ENCODE assay signal across 1 cellular context in the genomic region with DNA sequence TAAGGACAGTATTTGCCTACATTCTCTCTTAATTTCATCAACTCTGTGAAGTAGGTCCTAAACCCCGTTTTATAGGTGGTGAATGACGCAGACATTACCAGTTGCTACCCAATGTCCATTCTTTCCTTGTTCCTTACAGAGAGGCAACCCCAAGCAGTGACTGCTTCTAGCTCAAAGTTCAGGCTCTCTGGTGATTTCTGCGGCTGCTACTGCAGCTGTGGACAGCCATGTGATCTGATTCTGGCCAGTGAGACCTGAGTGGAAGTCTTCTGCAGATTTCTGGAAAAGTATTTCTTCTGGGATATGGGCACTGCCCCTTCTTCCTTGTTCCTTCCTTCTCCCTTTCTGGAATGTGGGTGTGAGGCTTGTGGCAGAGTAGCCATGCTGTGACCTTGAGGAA.
TF ChIP-seq lines count a peak whose summit lies in the region.

No MANE protein-coding gene starts in this region.

TF ChIP-seq in IMR-90, 13 proteins besides CTCF, POLR2A, EP300 and RAD21 (continued from another document):
- TF ChIP-seq, protein P1, sequence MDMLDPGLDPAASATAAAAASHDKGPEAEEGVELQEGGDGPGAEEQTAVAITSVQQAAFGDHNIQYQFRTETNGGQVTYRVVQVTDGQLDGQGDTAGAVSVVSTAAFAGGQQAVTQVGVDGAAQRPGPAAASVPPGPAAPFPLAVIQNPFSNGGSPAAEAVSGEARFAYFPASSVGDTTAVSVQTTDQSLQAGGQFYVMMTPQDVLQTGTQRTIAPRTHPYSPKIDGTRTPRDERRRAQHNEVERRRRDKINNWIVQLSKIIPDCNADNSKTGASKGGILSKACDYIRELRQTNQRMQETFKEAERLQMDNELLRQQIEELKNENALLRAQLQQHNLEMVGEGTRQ (IDR thresholded peaks at IDR 0.05; ENCODE audit: low read depth, low read length), result 0 out of 2 replicates have a peak, but pooled peaks have one; percentile 31
- no peak for TF ChIP-seq RCOR1 (IDR thresholded peaks at IDR 0.05; ENCODE audit: insufficient replicate concordance, low read length)
